Comparison of ENCODE assay signal across 9 cellular contexts in genomic region chr22:31977939-31978338, GRCh38.
"Had no signal": no experiment of that assay in that cellular context is flagged by ENCODE, and none has a peak within 500 bp of the region (broad histone marks: within the 10 kb centered on the region; RNA-seq: fewer than 3 reads in every experiment).

No MANE protein-coding gene starts in this region.

- H3K9ac ChIP-seq: parathyroid adenoma had no signal

- H3K4me3 ChIP-seq: adrenal gland, ascending aorta, left ventricle myocardium inferior, right lobe of liver, skin epidermis, stomach, suprapubic skin, tibial nerve had no signal

- H3K9me3 ChIP-seq: adrenal gland, ascending aorta, left ventricle myocardium inferior, right lobe of liver, stomach, suprapubic skin, tibial nerve had no signal

- H3K4me1 ChIP-seq: adrenal gland, ascending aorta, parathyroid adenoma, stomach, suprapubic skin, tibial nerve had no signal

- H2AFZ ChIP-seq: parathyroid adenoma had no signal

- H3K27me3 ChIP-seq: adrenal gland, ascending aorta, right lobe of liver, stomach, suprapubic skin, tibial nerve had no signal

- H3K27ac ChIP-seq: adrenal gland, ascending aorta, left ventricle myocardium inferior, parathyroid adenoma, right lobe of liver, skin epidermis, stomach, suprapubic skin, tibial nerve had no signal

- H3K36me3 ChIP-seq: adrenal gland, ascending aorta, left ventricle myocardium inferior, right lobe of liver, stomach, suprapubic skin, tibial nerve had no signal

- H3K79me2 ChIP-seq: parathyroid adenoma had no signal
